1 cellular context compared by ENCODE assay signal in genomic region chr2:88671786-88672427, GRCh38.
A peak's percentile ranks its signal among the peaks of the same experiment; 100 is the strongest.
TF ChIP-seq lines count a peak whose summit lies in the region.

No MANE protein-coding gene starts in this region.

TF ChIP-seq in HepG2, 621 proteins besides CTCF, POLR2A, EP300 and RAD21 (continued from another document and continues in another):
- TF ChIP-seq DZIP1 (CRISPR knock-in tag; IDR thresholded peaks at IDR 0.05) (no peak), ZFP90 (CRISPR knock-in tag; IDR thresholded peaks at IDR 0.05; ENCODE audit: borderline replicate concordance) (0 out of 2 replicates have a peak, but pooled peaks have one; percentile 29), SKIL (CRISPR knock-in tag; IDR thresholded peaks at IDR 0.05; ENCODE audit: borderline replicate concordance) (no peak), PCBP1 (IDR thresholded peaks at IDR 0.05; ENCODE audit: borderline replicate concordance, low read depth, low read length) (no peak), MIXL1 (CRISPR knock-in tag; IDR thresholded peaks at IDR 0.05) (peak; percentile 77; the same call in 1 of the 2 replicates), FOSL1 (CRISPR knock-in tag; IDR thresholded peaks at IDR 0.05; ENCODE audit: borderline replicate concordance) (no peak), JUN (CRISPR knock-in tag; IDR thresholded peaks at IDR 0.05) (no peak), ZNF44 (CRISPR knock-in tag; IDR thresholded peaks at IDR 0.05) (no peak), ZBTB40 (IDR thresholded peaks at IDR 0.05) (no peak), ZBTB40 (CRISPR knock-in tag; IDR thresholded peaks at IDR 0.05) (no peak), ZFAT (CRISPR knock-in tag; conservative IDR thresholded peaks at IDR 0.05) (no peak), SMC3 (IDR thresholded peaks at IDR 0.05; ENCODE audit: low read length) (peak; percentile 90), NFE2L1 (CRISPR knock-in tag; IDR thresholded peaks at IDR 0.05; ENCODE audit: borderline replicate concordance) (no peak), ZMYM4 (CRISPR knock-in tag; IDR thresholded peaks at IDR 0.05) (no peak), KDM5A (IDR thresholded peaks at IDR 0.05; ENCODE audit: borderline replicate concordance, low read length) (no peak), ZBTB21 (CRISPR knock-in tag; IDR thresholded peaks at IDR 0.05) (no peak), ZNF441 (CRISPR knock-in tag; IDR thresholded peaks at IDR 0.05; ENCODE audit: borderline replicate concordance) (no peak), ZNF83 (CRISPR knock-in tag; IDR thresholded peaks at IDR 0.05; ENCODE audit: borderline replicate concordance) (no peak), ZNF615 (CRISPR knock-in tag; IDR thresholded peaks at IDR 0.05; ENCODE audit: borderline replicate concordance) (no peak), SRSF1 (optimal IDR thresholded peaks at IDR 0.05; ENCODE audit: low read depth, low read length) (no peak), SMARCC2 (IDR thresholded peaks at IDR 0.05) (no peak), HMGXB3 (CRISPR knock-in tag; IDR thresholded peaks at IDR 0.05; ENCODE audit: borderline replicate concordance) (0 out of 2 replicates have a peak, but pooled peaks have one; percentile 39), SMAD3 (CRISPR knock-in tag; IDR thresholded peaks at IDR 0.05) (no peak), ARID3A (IDR thresholded peaks at IDR 0.05; ENCODE audit: low read depth, low read length) (0 out of 2 replicates have a peak, but pooled peaks have one; percentile 35), FOXJ3 (CRISPR knock-in tag; IDR thresholded peaks at IDR 0.05; ENCODE audit: borderline replicate concordance) (no peak), SYNCRIP (IDR thresholded peaks at IDR 0.05; ENCODE audit: insufficient read depth, low read depth, low read length) (no peak), STAG1 (CRISPR knock-in tag; IDR thresholded peaks at IDR 0.05) (peak; percentile 86), DNMT3B (CRISPR knock-in tag; conservative IDR thresholded peaks at IDR 0.05) (no peak), ZNF350 (CRISPR knock-in tag; IDR thresholded peaks at IDR 0.05; ENCODE audit: borderline replicate concordance, low read depth) (no peak), ZNF777 (CRISPR knock-in tag; IDR thresholded peaks at IDR 0.05) (no peak), ZNF629 (CRISPR knock-in tag; conservative IDR thresholded peaks at IDR 0.05) (no peak), HOXA5 (CRISPR knock-in tag; IDR thresholded peaks at IDR 0.05) (peak; percentile 27; the same call in 1 of the 2 replicates), ATF1 (CRISPR knock-in tag; IDR thresholded peaks at IDR 0.05) (no peak), MXI1 (IDR thresholded peaks at IDR 0.05; ENCODE audit: borderline replicate concordance, low read depth, low read length) (no peak), ZFP37 (CRISPR knock-in tag; IDR thresholded peaks at IDR 0.05; ENCODE audit: borderline replicate concordance) (no peak), TBP (CRISPR knock-in tag; IDR thresholded peaks at IDR 0.05) (no peak), MAFK (conservative IDR thresholded peaks at IDR 0.05 in 1 of 2, IDR thresholded peaks at IDR 0.05 in 1 of 2; ENCODE audit: low read length in 2 of 2) (no peak), SMAD1 (CRISPR knock-in tag; IDR thresholded peaks at IDR 0.05; ENCODE audit: borderline replicate concordance, low read depth) (no peak), ZNF605 (CRISPR knock-in tag; IDR thresholded peaks at IDR 0.05) (no peak)
